10 cellular contexts compared by ENCODE assay signal in genomic region chr4:177250056-177250696, GRCh38.
DNase-seq lines count a peak whose midpoint lies in the region; ATAC-seq lines count a peak whose summit lies in the region.
"Had no signal": no experiment of that assay in that cellular context is flagged by ENCODE, and none has a peak within 500 bp of the region (broad histone marks: within the 10 kb centered on the region; RNA-seq: fewer than 3 reads in every experiment).

No MANE protein-coding gene starts in this region.

- DNase-seq in NCI-H2171 treated with DMSO at 0.1 percent for 48 hours (lab: John Stamatoyannopoulos, UW) (peak; percentile 31), NCI-H2171 (lab: John Stamatoyannopoulos, UW) (no peak), NCI-H146 (lab: John Stamatoyannopoulos, UW) (peak; percentile 35), caudate nucleus (lab: John Stamatoyannopoulos, UW) (peak in 54 of 61 donors; percentile 2 to 67 (median 33)), kidney glomerular epithelial cell (lab: John Stamatoyannopoulos, UW) (peak; percentile 75)
- DNase-seq in activated CD4-positive, CD25-positive, alpha-beta regulatory T cell treated with anti-CD3 and anti-CD28 coated beads, Interleukin-2, amount 50 U/mL, for 16 hours (ENCODE audit: low read depth, low spot score), result peak; percentile 24
- peak; percentile 17 for DNase-seq in stimulated activated CD4-positive, alpha-beta T cell treated with anti-CD3 and anti-CD28 coated beads, Interleukin-2, amount 100 ng/mL, for 4 hours (ENCODE audit: low read depth)

- H3K27ac ChIP-seq in caudate nucleus (ENCODE audit: low read depth, low read length), result no peak overlapping the region
- H3K27ac ChIP-seq: BLaER1 treated with 17β-estradiol and CSF1 and Interleukin-3, amounts not matched to agents 10 nM and 100 nM; skin epidermis had no signal

- peak; percentile 93 for ATAC-seq in HG02840 (IDR thresholded peaks at IDR 0.05; ENCODE audit: low FRiP score, unreplicated experiment)
